ENCODE assay signal across 8 cellular contexts in genomic region chr12:24719293-24719721, GRCh38.
A peak's percentile ranks its signal among the peaks of the same experiment; 100 is the strongest.
DNase-seq lines count a peak whose midpoint lies in the region; ATAC-seq and TF ChIP-seq lines count a peak whose summit lies in the region.

No MANE protein-coding gene starts in this region.

- peak; percentile 88 for ATAC-seq in GM21619 (IDR thresholded peaks at IDR 0.05; ENCODE audit: unreplicated experiment)

- DNase-seq in EH (ENCODE audit: low read depth) (peak; percentile 79), NCI-H226 (peak; percentile 53), fibroblast of the aortic adventitia (ENCODE audit: low read depth) (peak; percentile 38), nucleus accumbens (lab: John Stamatoyannopoulos, UW) (no peak), NCI-H1694 treated with DMSO at 0.1 percent for 48 hours (lab: John Stamatoyannopoulos, UW) (no peak), NCI-H187 treated with DMSO at 0.1 percent for 48 hours (lab: John Stamatoyannopoulos, UW) (no peak)
- DNase-seq in effector CD8-positive, alpha-beta T cell (lab: John Stamatoyannopoulos, UW): no peak

- no peak overlapping the region for H3K4me3 ChIP-seq in fibroblast of the aortic adventitia (ENCODE audit: low read depth, low read length)

- TF ChIP-seq CTCF in fibroblast of the aortic adventitia (IDR thresholded peaks at IDR 0.05; ENCODE audit: insufficient read depth, low read length): no peak

Comparison
In these comparisons a context has a peak if more than half of its experiments do, and no peak if none do; other contexts are left out.
1. DNase-seq: peak in EH (single experiment), NCI-H226 (single experiment) and fibroblast of the aortic adventitia (single experiment); none in nucleus accumbens (0 of 56), NCI-H1694 treated with DMSO at 0.1 percent for 48 hours (single experiment), NCI-H187 treated with DMSO at 0.1 percent for 48 hours (single experiment) and effector CD8-positive, alpha-beta T cell (single experiment).